Comparison of ENCODE assay signal across 19 cellular contexts in the genomic region with DNA sequence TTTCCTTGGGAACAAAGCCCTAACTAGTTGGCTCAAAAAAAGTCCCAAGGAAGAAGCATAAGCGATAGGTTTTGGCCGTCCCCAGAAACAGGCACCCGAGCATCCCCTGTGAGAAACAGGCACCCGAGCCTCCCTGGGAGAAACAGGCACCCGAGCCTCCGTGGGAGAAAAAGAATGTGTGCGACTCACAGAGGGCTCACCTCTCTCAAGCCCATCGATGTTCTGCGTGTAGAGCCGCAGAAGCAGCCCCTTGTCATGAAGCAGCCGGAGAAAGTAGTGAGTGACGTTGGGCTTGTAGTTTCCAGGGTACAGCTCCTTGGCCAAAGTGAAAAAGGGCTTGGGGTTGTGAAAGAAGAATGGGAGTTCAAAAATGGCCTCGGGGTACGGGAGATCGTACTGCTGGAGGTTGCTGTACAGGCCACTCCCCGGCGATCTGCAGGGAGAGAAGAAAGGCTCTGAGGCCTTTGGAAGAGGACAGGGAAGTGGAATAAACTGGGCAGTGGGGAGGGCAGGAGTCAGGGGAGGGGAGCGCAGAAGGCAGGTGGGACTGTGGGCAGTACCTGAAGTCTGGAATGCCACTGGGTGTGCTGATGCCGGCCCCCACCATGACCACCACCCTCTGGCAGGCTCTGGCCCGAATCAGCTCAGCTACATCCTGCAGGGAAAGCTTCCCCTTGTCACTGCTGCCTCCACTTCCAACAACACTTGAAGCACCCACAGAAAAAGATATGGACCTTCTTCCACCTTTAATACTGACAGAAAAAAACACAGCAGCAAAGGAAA. TPM values are rescaled to one million over a fixed set of nuclear protein-coding genes. Genes with fewer than 3 reads are reported as not detected.
"Had no signal": no experiment of that assay in that cellular context is flagged by ENCODE, and none has a peak within 500 bp of the region (broad histone marks: within the 10 kb centered on the region; RNA-seq: fewer than 3 reads in every experiment).

No MANE protein-coding gene starts in this region.

- H3K27me3 Mint-ChIP-seq: progenitor cell of endocrine pancreas; stimulated activated naive B cell treated with anti-CD40 and anti-IgM and Interleukin-4, amounts not matched to agents 10 μg/mL and 1 μg/mL and 100 μg/mL, for 72 hours had no signal

- H3K4me3 Mint-ChIP-seq: activated CD8-positive, alpha-beta T cell treated with anti-CD3 and anti-CD28 coated beads, Interleukin-2, amount 10 ng/mL, durations not matched to agents 7 days and 5 days; stimulated activated naive B cell treated with anti-CD40 and anti-IgM and Interleukin-4, amounts not matched to agents 10 μg/mL and 1 μg/mL and 100 μg/mL, for 72 hours had no signal

- H3K27ac Mint-ChIP-seq: activated CD8-positive, alpha-beta T cell treated with anti-CD3 and anti-CD28 coated beads, Interleukin-2, amount 10 ng/mL, durations not matched to agents 7 days and 5 days; progenitor cell of endocrine pancreas; stimulated activated naive B cell treated with anti-CD40 and anti-IgM and Interleukin-4, amounts not matched to agents 10 μg/mL and 1 μg/mL and 100 μg/mL, for 72 hours had no signal

- H3K9me3 ChIP-seq: colonic mucosa, gastroesophageal sphincter, spleen, transverse colon had no signal

- DNase-seq: activated CD8-positive, alpha-beta T cell treated with anti-CD3 and anti-CD28 coated beads, Interleukin-2, amount 10 ng/mL, durations not matched to agents 7 days and 5 days; activated gamma-delta T cell treated with Interleukin-2 at 50 U/mL for 16 hours; caudate nucleus; colonic mucosa; effector CD4-positive, alpha-beta T cell; kidney glomerular epithelial cell; midbrain; occipital lobe; right cardiac atrium; SIG-M5; spleen; stimulated activated CD4-positive, alpha-beta T cell treated with anti-CD3 and anti-CD28 coated beads, Interleukin-1b, Interleukin-23, amount 100 ng/mL, for 48 hours; stimulated activated naive B cell treated with anti-CD40 and anti-IgM and Interleukin-4, amounts not matched to agents 10 μg/mL and 1 μg/mL and 100 μg/mL, for 72 hours; substantia nigra; transverse colon had no signal

- H3K36me3 ChIP-seq: colonic mucosa, transverse colon had no signal

- H3K27ac ChIP-seq: colonic mucosa, gastroesophageal sphincter, spleen, transverse colon had no signal

- ATAC-seq: activated CD4-positive, CD25-positive, alpha-beta regulatory T cell treated with anti-CD3 and anti-CD28 coated beads, Interleukin-2, amount 50 U/mL, for 24 hours; activated CD8-positive, alpha-beta T cell treated with anti-CD3 and anti-CD28 coated beads, Interleukin-2, amount 10 ng/mL, durations not matched to agents 7 days and 5 days; gastroesophageal sphincter; right cardiac atrium; stimulated activated naive B cell treated with anti-CD40 and anti-IgM and Interleukin-4, amounts not matched to agents 10 μg/mL and 1 μg/mL and 100 μg/mL, for 72 hours had no signal

- H3K9me3 Mint-ChIP-seq: stimulated activated naive B cell treated with anti-CD40 and anti-IgM and Interleukin-4, amounts not matched to agents 10 μg/mL and 1 μg/mL and 100 μg/mL, for 72 hours had no signal

- H3K27me3 ChIP-seq: colonic mucosa, gastroesophageal sphincter, spleen, transverse colon had no signal

- H3K4me3 ChIP-seq: colonic mucosa, gastroesophageal sphincter, spleen, transverse colon had no signal

RNA-seq across cellular contexts. Expression of gene SCGB1C1, which starts 40.1 kb away (rescaled TPM):
- total RNA-seq: activated CD8-positive, alpha-beta T cell treated with anti-CD3 and anti-CD28 coated beads, Interleukin-2, amount 10 ng/mL, durations not matched to agents 7 days and 5 days; colonic mucosa; gastroesophageal sphincter; lower leg skin; occipital lobe; progenitor cell of endocrine pancreas; right cardiac atrium; spleen; transverse colon had no signal
- polyA plus RNA-seq: right cardiac atrium, spleen had no signal
